In genomic region chr19:2840794-2841790, GRCh38 we compare ENCODE assay signal across 1 cellular context.
TF ChIP-seq lines count a peak whose summit lies in the region.

Gene ZNF555, plus strand, starts transcription at chr19:2841475. Its CDS starts 98 bp downstream, at chr19:2841573.

TF ChIP-seq in K562, 482 proteins besides CTCF, POLR2A, EP300 and RAD21 (continued from another document and continues in another):
- 0 out of 2 replicates have a peak, but pooled peaks have one; percentile 32 for TF ChIP-seq ARID3A (IDR thresholded peaks at IDR 0.05; ENCODE audit: borderline replicate concordance, low read depth, low read length)
- no peak for TF ChIP-seq E2F3 (CRISPR knock-in tag; IDR thresholded peaks at IDR 0.05)
- no peak for TF ChIP-seq ZNF184 (CRISPR knock-in tag; IDR thresholded peaks at IDR 0.05)
- TF ChIP-seq TOE1 (IDR thresholded peaks at IDR 0.05; ENCODE audit: borderline replicate concordance) = peak; percentile 51; the same call in 1 of the 2 replicates
- TF ChIP-seq TOE1 (CRISPR knock-in tag; IDR thresholded peaks at IDR 0.05; ENCODE audit: borderline replicate concordance, low read depth) = no peak
- no peak for TF ChIP-seq ZBED1 (IDR thresholded peaks at IDR 0.05)
- no peak for TF ChIP-seq RBM39 (optimal IDR thresholded peaks at IDR 0.05; ENCODE audit: low read depth, low read length)
- TF ChIP-seq TRIM25 (IDR thresholded peaks at IDR 0.05; ENCODE audit: borderline replicate concordance) = no peak
- peak; percentile 78 for TF ChIP-seq GMEB1 (CRISPR knock-in tag; IDR thresholded peaks at IDR 0.05)
- peak; percentile 82 for TF ChIP-seq NFIC (IDR thresholded peaks at IDR 0.05)
- TF ChIP-seq HEY1 (CRISPR knock-in tag; IDR thresholded peaks at IDR 0.05; ENCODE audit: borderline replicate concordance) = no peak
- TF ChIP-seq ZNF592 (IDR thresholded peaks at IDR 0.05) = no peak
- TF ChIP-seq ZNF263 (CRISPR knock-in tag; IDR thresholded peaks at IDR 0.05; ENCODE audit: borderline replicate concordance) = 0 out of 2 replicates have a peak, but pooled peaks have one; percentile 31
- TF ChIP-seq SMARCA4 (IDR thresholded peaks at IDR 0.05) = peak; percentile 53; the same call in 1 of the 2 replicates
- TF ChIP-seq ZKSCAN8 (CRISPR knock-in tag; IDR thresholded peaks at IDR 0.05) = no peak
- TF ChIP-seq ATF7 (IDR thresholded peaks at IDR 0.05) = peak; percentile 97
- TF ChIP-seq HMGN3 (IDR thresholded peaks at IDR 0.05; ENCODE audit: borderline replicate concordance, extremely low read depth, insufficient read length, low read depth, low read length) = no peak
- no peak for TF ChIP-seq TSC22D4 (tag; IDR thresholded peaks at IDR 0.05)
- TF ChIP-seq ATF3 (IDR thresholded peaks at IDR 0.05) = peak; percentile 97
- peak; percentile 70; the same call in 1 of the 2 replicates for TF ChIP-seq ATF3 (CRISPR knock-in tag; conservative IDR thresholded peaks at IDR 0.05)
- TF ChIP-seq ZBTB9 (CRISPR knock-in tag; IDR thresholded peaks at IDR 0.05) = no peak
- TF ChIP-seq DPF2 (IDR thresholded peaks at IDR 0.05) = peak; percentile 48; the same call in 1 of the 2 replicates
- TF ChIP-seq ZNF785 (CRISPR knock-in tag; IDR thresholded peaks at IDR 0.05) = no peak
- TF ChIP-seq TCFL5 (CRISPR knock-in tag; conservative IDR thresholded peaks at IDR 0.05) = no peak
- no peak for TF ChIP-seq ZNF407 (IDR thresholded peaks at IDR 0.05; ENCODE audit: low read depth)
- no peak for TF ChIP-seq PHTF2 (CRISPR knock-in tag; IDR thresholded peaks at IDR 0.05)
- peak; percentile 97 for TF ChIP-seq NEUROD1 (IDR thresholded peaks at IDR 0.05; ENCODE audit: borderline replicate concordance, low read depth, low read length, partially characterized antibody)
- TF ChIP-seq SNIP1 (IDR thresholded peaks at IDR 0.05; ENCODE audit: low read depth) = no peak
- no peak for TF ChIP-seq ZNF518B (CRISPR knock-in tag; IDR thresholded peaks at IDR 0.05)
- TF ChIP-seq POLR3G (IDR thresholded peaks at IDR 0.05; ENCODE audit: extremely low read depth, insufficient read length, insufficient replicate concordance) = no peak
- TF ChIP-seq ZNF41 (CRISPR knock-in tag; conservative IDR thresholded peaks at IDR 0.05) = no peak
- TF ChIP-seq ESRRA (IDR thresholded peaks at IDR 0.05; ENCODE audit: borderline replicate concordance, low read depth) = peak; percentile 51; the same call in 1 of the 2 replicates
- no peak for TF ChIP-seq NCOA6 (IDR thresholded peaks at IDR 0.05)
- TF ChIP-seq ZNF764 (CRISPR knock-in tag; IDR thresholded peaks at IDR 0.05; ENCODE audit: low read depth) = no peak
- no peak for TF ChIP-seq RFX1 (IDR thresholded peaks at IDR 0.05)
- peak; percentile 35 for TF ChIP-seq BRD9 (IDR thresholded peaks at IDR 0.05; ENCODE audit: low read depth, partially characterized antibody)
